ENCODE assay signal across 24 cellular contexts in genomic region chr1:3923378-3924185, GRCh38. TPM values are rescaled to one million over a fixed set of nuclear protein-coding genes. Genes with fewer than 3 reads are reported as not detected.
DNase-seq lines count a peak whose midpoint lies in the region; ATAC-seq, FAIRE-seq and TF ChIP-seq lines count a peak whose summit lies in the region.
"Had no signal": no experiment of that assay in that cellular context is flagged by ENCODE, and none has a peak within 500 bp of the region (broad histone marks: within the 10 kb centered on the region; RNA-seq: fewer than 3 reads in every experiment).

No MANE protein-coding gene starts in this region.

- no peak for ATAC-seq in Right ventricle myocardium superior (ENCODE audit: poor library complexity)
- ATAC-seq: HepG2, K562 had no signal

- H3K4me3 ChIP-seq in H1 (ENCODE audit: extremely low read depth in 1 of 4, insufficient read depth in 2 of 4, low read depth in 3 of 4, low read length in 4 of 4) (no peak overlapping the region), sigmoid colon (no peak overlapping the region)
- H3K4me3 ChIP-seq: K562, MG63, Peyer's patch had no signal

- H3K27ac ChIP-seq in H1 (ENCODE audit: low read depth, low read length) (no peak overlapping the region), sigmoid colon (no peak overlapping the region)
- H3K27ac ChIP-seq: C4-2B, Peyer's patch had no signal

- H3K9ac ChIP-seq in H1 (replicated peaks in 1 of 4; ENCODE audit: extremely low read depth in 1 of 4, low read depth in 3 of 4, low read length in 3 of 4), result no peak overlapping the region

- H3K4ac ChIP-seq in H1 (replicated peaks; ENCODE audit: insufficient read length, low read depth, low read length), result no peak overlapping the region

- TF ChIP-seq CTCF in H1 (IDR thresholded peaks at IDR 0.05; ENCODE audit: control extremely low read depth in 1 of 3, insufficient read depth in 1 of 3, low read depth in 1 of 3, low read length in 3 of 3), result no peak
- TF ChIP-seq CTCF in sigmoid colon (IDR thresholded peaks at IDR 0.05), result no peak

- POLR2A ChIA-PET in H1 (lab: Charles Lee; ENCODE audit: partially characterized antibody), result no interaction called here

- TF ChIP-seq RAD21 in H1 (IDR thresholded peaks at IDR 0.05 in 1 of 2, conservative IDR thresholded peaks at IDR 0.05 in 1 of 2; ENCODE audit: low read depth in 2 of 2, low read length in 2 of 2), result no peak

- no peaks in the 10 kb centered on the region for H3K9me3 Mint-ChIP-seq in activated T-helper 1 cell treated with anti-CD3 and anti-CD28 coated beads, Interleukin-12 subunit alpha, Interleukin-12 subunit beta, Interleukin-2, Interleukin-4 antibody, amounts not matched to agents 30 ng/mL and 10 ng/mL and 1 ng/mL, durations not matched to agents 14 hours and 24 hours and 36 hours
- H3K9me3 Mint-ChIP-seq: HFFc6 had no signal

- no peak overlapping the region for H4K8ac ChIP-seq in H1 (ENCODE audit: extremely low read depth, insufficient read depth, low read length)

- peaks cover 2% of the 10 kb centered on the region for H3K27me3 Mint-ChIP-seq in activated T-helper 1 cell treated with anti-CD3 and anti-CD28 coated beads, Interleukin-12 subunit alpha, Interleukin-12 subunit beta, Interleukin-2, Interleukin-4 antibody, amounts not matched to agents 30 ng/mL and 10 ng/mL and 1 ng/mL, durations not matched to agents 14 hours and 24 hours and 36 hours (ENCODE audit: insufficient read depth)

- no peaks in the 10 kb centered on the region for H3K4me1 Mint-ChIP-seq in activated T-helper 1 cell treated with anti-CD3 and anti-CD28 coated beads, Interleukin-12 subunit alpha, Interleukin-12 subunit beta, Interleukin-2, Interleukin-4 antibody, amounts not matched to agents 30 ng/mL and 10 ng/mL and 1 ng/mL, durations not matched to agents 14 hours and 24 hours and 36 hours (ENCODE audit: low read depth)

- H3K79me2 ChIP-seq in H1 (ENCODE audit: control insufficient read depth in 1 of 2, insufficient read depth in 2 of 2, low read length in 2 of 2), result no peaks in the 10 kb centered on the region

- H3K9me3 ChIP-seq in H1 (ENCODE audit: insufficient read depth in 2 of 2, low read depth in 1 of 2, low read length in 1 of 2) (no peaks in the 10 kb centered on the region; a peak in 1 of 4 replicates), sigmoid colon (no peaks in the 10 kb centered on the region)
- H3K9me3 ChIP-seq: MG63, Peyer's patch had no signal

- no peak overlapping the region for H2BK120ac ChIP-seq in H1 (replicated peaks; ENCODE audit: low read depth, low read length)

- no peak overlapping the region for H3K23ac ChIP-seq in H1 (ENCODE audit: insufficient read length)

- H2BK12ac ChIP-seq in H1 (ENCODE audit: low read depth, low read length), result 0 out of 2 replicates have a peak overlapping the region, but pooled peaks have one; percentile 9

- no peak overlapping the region for H3K14ac ChIP-seq in H1 (ENCODE audit: insufficient read length)

- 90% methylated on average over 25 of the region's 25 CpGs; no CpG with 5 or more reads in 1 of the 2 experiments for WGBS in H1 (ENCODE audit: extremely low coverage in 1 of 2, insufficient coverage in 1 of 2, insufficient read length in 1 of 2, insufficient replicate concordance in 2 of 2, low coverage in 1 of 2, low lambda C conversion rate in 2 of 2, missing lambda C conversion rate in 1 of 2), 2 experiments
- WGBS in sigmoid colon, 2 donors, result 84 to 86% methylated on average over 25 of the region's 25 CpGs

- no peak overlapping the region for H2AFZ ChIP-seq in H1 (ENCODE audit: low read length)

- H4K20me1 ChIP-seq in H1 (replicated peaks in 1 of 2; ENCODE audit: control insufficient read depth in 1 of 2, insufficient read depth in 2 of 2, low read length in 2 of 2), result no peaks in the 10 kb centered on the region

- H3K27ac Mint-ChIP-seq in activated T-helper 1 cell treated with anti-CD3 and anti-CD28 coated beads, Interleukin-12 subunit alpha, Interleukin-12 subunit beta, Interleukin-2, Interleukin-4 antibody, amounts not matched to agents 30 ng/mL and 10 ng/mL and 1 ng/mL, durations not matched to agents 14 hours and 24 hours and 36 hours, result no peak overlapping the region
- H3K27ac Mint-ChIP-seq: HFFc6 had no signal

- H2BK15ac ChIP-seq in H1 (ENCODE audit: low read length), result no peak overlapping the region

- peaks cover 3% of the 10 kb centered on the region; the same call in 1 of the 2 replicates for H3K23me2 ChIP-seq in H1 (ENCODE audit: low read depth, low read length)

- no peaks in the 10 kb centered on the region for H3K79me1 ChIP-seq in H1 (ENCODE audit: low read depth, low read length)

- H2BK20ac ChIP-seq in H1 (ENCODE audit: low read length), result no peak overlapping the region

- H4K91ac ChIP-seq in H1 (replicated peaks; ENCODE audit: insufficient read length, low read length), result no peak overlapping the region

- H3K18ac ChIP-seq in H1 (ENCODE audit: extremely low read depth, low read length), result no peak overlapping the region

- intact Hi-C loops in Right ventricle myocardium superior (cut with DNase I), result no loop called here
- intact Hi-C loops in cardiac septum (cut with DNase I), result no loop called here
- intact Hi-C loops in sigmoid colon (cut with DNase I), result no loop called here
- intact Hi-C loops in activated T-helper 1 cell treated with anti-CD3 and anti-CD28 coated beads, Interleukin-12 subunit alpha, Interleukin-12 subunit beta, Interleukin-2, Interleukin-4 antibody, amounts not matched to agents 30 ng/mL and 10 ng/mL and 1 ng/mL, durations not matched to agents 14 hours and 24 hours and 36 hours (cut with micrococcal nuclease), result loop anchor here (2.0 kb wide), 1 partner anchor 23 kb away; the partner anchor contains the start of gene C1orf174

- TF ChIP-seq POLR2A in H1 (IDR thresholded peaks at IDR 0.05; ENCODE audit: control extremely low read depth in 1 of 2, low read depth in 2 of 2, low read length in 2 of 2), result no peak
- no peak for TF ChIP-seq POLR2A in sigmoid colon (IDR thresholded peaks at IDR 0.05)

- no peaks in the 10 kb centered on the region for H3K36me3 ChIP-seq in H1 (ENCODE audit: control insufficient read depth in 2 of 4, insufficient read depth in 4 of 4, low read length in 3 of 4)
- no peaks in the 10 kb centered on the region for H3K36me3 ChIP-seq in sigmoid colon
- H3K36me3 ChIP-seq: MG63, Peyer's patch had no signal

- no peak overlapping the region for H2BK5ac ChIP-seq in H1 (ENCODE audit: low read depth, low read length)

- no peak overlapping the region for H4K5ac ChIP-seq in H1 (ENCODE audit: insufficient read length, low read depth, low read length)

- H3K27me3 ChIP-seq in H1 (replicated peaks in 1 of 4; ENCODE audit: control insufficient read depth in 3 of 4, extremely low read depth in 1 of 4, insufficient read depth in 3 of 4, low read length in 3 of 4) (no peaks in the 10 kb centered on the region), sigmoid colon (peaks cover 0 to 9% (median 0%) of the 10 kb centered on the region in 3 donors)
- H3K27me3 ChIP-seq: MG63, Peyer's patch had no signal

- H3K4me1 ChIP-seq in H1 (replicated peaks in 1 of 4; ENCODE audit: control insufficient read depth in 3 of 4, insufficient read depth in 4 of 4, low read length in 3 of 4), result peaks cover 0 to 3% (median 0%) of the 10 kb centered on the region in 4 experiments; a peak in 2 of 7 replicates
- peaks cover 0 to 5% (median 2%) of the 10 kb centered on the region in 4 donors for H3K4me1 ChIP-seq in sigmoid colon
- H3K4me1 ChIP-seq: Peyer's patch had no signal

- CTCF ChIA-PET in H1 (lab: Charles Lee; ENCODE audit: partially characterized antibody), result no interaction called here

- no peaks in the 10 kb centered on the region for H3K36me3 Mint-ChIP-seq in activated T-helper 1 cell treated with anti-CD3 and anti-CD28 coated beads, Interleukin-12 subunit alpha, Interleukin-12 subunit beta, Interleukin-2, Interleukin-4 antibody, amounts not matched to agents 30 ng/mL and 10 ng/mL and 1 ng/mL, durations not matched to agents 14 hours and 24 hours and 36 hours (ENCODE audit: low read depth)

- DNase-seq in Right ventricle myocardium superior (peak; percentile 21), cardiac septum (ENCODE audit: low spot score) (no peak), NCI-H524 treated with DMSO at 0.1 percent for 48 hours (lab: John Stamatoyannopoulos, UW) (peak; percentile 45), H1 (ENCODE audit: low read depth in 1 of 2, low spot score in 2 of 2) (no peak), sigmoid colon (peak; percentile 54), DMS79 treated with DMSO at 0.1 percent for 48 hours (lab: John Stamatoyannopoulos, UW) (no peak), HT-29 (ENCODE audit: low spot score) (no peak)
- DNase-seq in activated T-helper 1 cell treated with anti-CD3 and anti-CD28 coated beads, Interleukin-12 subunit alpha, Interleukin-12 subunit beta, Interleukin-2, Interleukin-4 antibody, amounts not matched to agents 30 ng/mL and 10 ng/mL and 1 ng/mL, durations not matched to agents 14 hours and 24 hours and 36 hours (ENCODE audit: low spot score), result no peak
- DNase-seq: EL, GF-D8, H9, HFFc6, MG63, NCI-H1048, NCI-H1417 treated with DMSO at 0.1 percent for 48 hours, NCI-H187, NCI-H510A, NCI-H774 had no signal

- no peak overlapping the region for H3K4me2 ChIP-seq in H1 (ENCODE audit: insufficient read depth in 1 of 2, low read depth in 2 of 2, low read length in 2 of 2)

- no peak overlapping the region for H2AK5ac ChIP-seq in H1 (ENCODE audit: low read depth, low read length)

- TF ChIP-seq EP300 in H1 (IDR thresholded peaks at IDR 0.05; ENCODE audit: borderline replicate concordance in 1 of 2, low read depth in 2 of 2, low read length in 2 of 2) (no peak), sigmoid colon (IDR thresholded peaks at IDR 0.05) (no peak)

- no peak overlapping the region for H3K4me3 Mint-ChIP-seq in activated T-helper 1 cell treated with anti-CD3 and anti-CD28 coated beads, Interleukin-12 subunit alpha, Interleukin-12 subunit beta, Interleukin-2, Interleukin-4 antibody, amounts not matched to agents 30 ng/mL and 10 ng/mL and 1 ng/mL, durations not matched to agents 14 hours and 24 hours and 36 hours
- H3K4me3 Mint-ChIP-seq: H9, HFFc6 had no signal

- FAIRE-seq in H1 (lab: Jason Lieb, UNC), result no peak
- FAIRE-seq: A204.1, D721Med, HepG2, K562 had no signal

- H3K56ac ChIP-seq in H1 (replicated peaks; ENCODE audit: insufficient read length, low read depth, low read length), result no peak overlapping the region

RNA-seq across cellular contexts. Expression of gene C1orf174, which starts 23.5 kb away (rescaled TPM):
- total RNA-seq in Right ventricle myocardium superior, result 12.6 TPM
- 11.5 TPM for total RNA-seq in cardiac septum
- 28.4 and 28.5 TPM in 2 replicates for total RNA-seq in H1 (2021; fragmentation: NEBNext Ultra II Directional; extraction: Animal tissue kit (Norgen Biotek cat#: 25700))
- polyA plus RNA-seq in H1 (2011; rRNA removed), result 31.1 and 32.4 TPM in 2 replicates
- polyA plus RNA-seq in H1 (2011; cell fraction: cytosol; rRNA removed), result 35.9 TPM
- polyA plus RNA-seq in H1 (2011; cell fraction: nucleus; rRNA removed), result 31.2 TPM
- 25.9 to 34.1 TPM (median 27.7 TPM) in 4 replicates for polyA plus RNA-seq in H1 (2012, experiment 1 of 2)
- 7.2 TPM for polyA plus RNA-seq in H1 (2012, experiment 2 of 2)
- 21.3 TPM for polyA plus RNA-seq in H1 (2013, experiment 1 of 2)
- polyA plus RNA-seq in H1 (2013, experiment 2 of 2), result 22.1 TPM
- 21.0 and 24.5 TPM in 2 replicates for polyA minus RNA-seq in H1 (2011; rRNA and poly(A)+ RNA removed)
- 16.9 TPM for polyA minus RNA-seq in H1 (2011; cell fraction: cytosol; rRNA and poly(A)+ RNA removed)
- polyA minus RNA-seq in H1 (2011; cell fraction: nucleus; rRNA and poly(A)+ RNA removed), result 11.5 TPM
- total RNA-seq in sigmoid colon, result 10 to 100 TPM; 23.4 to 33.0 (median 24.5) TPM
- 10 to 100 TPM; 10.8 to 21.2 (median 19.9) TPM for polyA plus RNA-seq in sigmoid colon
- total RNA-seq in HT-29 (2014; rRNA removed; shearing (Covaris generic)), result 26.4 and 30.8 TPM in 2 replicates
- 45.1 TPM in 2 replicates for total RNA-seq in activated T-helper 1 cell treated with anti-CD3 and anti-CD28 coated beads, Interleukin-12 subunit alpha, Interleukin-12 subunit beta, Interleukin-2, Interleukin-4 antibody, amounts not matched to agents 30 ng/mL and 10 ng/mL and 1 ng/mL, durations not matched to agents 14 hours and 24 hours and 36 hours

Comparison
In these comparisons a context has a peak if more than half of its experiments do, and no peak if none do; other contexts are left out.
1. DNase-seq: peak in Right ventricle myocardium superior (single experiment), NCI-H524 treated with DMSO at 0.1 percent for 48 hours (single experiment) and sigmoid colon (single experiment); none in cardiac septum (single experiment), H1 (0 of 2), DMS79 treated with DMSO at 0.1 percent for 48 hours (single experiment), HT-29 (single experiment) and activated T-helper 1 cell treated with anti-CD3 and anti-CD28 coated beads, Interleukin-12 subunit alpha, Interleukin-12 subunit beta, Interleukin-2, Interleukin-4 antibody, amounts not matched to agents 30 ng/mL and 10 ng/mL and 1 ng/mL, durations not matched to agents 14 hours and 24 hours and 36 hours (single experiment).